Comparison of ENCODE assay signal across 6 cellular contexts in genomic region chr13:84940167-84940566, GRCh38.
"Had no signal": no experiment of that assay in that cellular context is flagged by ENCODE, and none has a peak within 500 bp of the region (broad histone marks: within the 10 kb centered on the region; RNA-seq: fewer than 3 reads in every experiment).

No MANE protein-coding gene starts in this region.

- H3K27ac ChIP-seq: HL-60 had no signal

- H3K4me3 ChIP-seq: K562 had no signal

- FAIRE-seq: HepG2, HTR-8/SVneo, K562 had no signal

- DNase-seq: IMR-90, KBM-7 had no signal
